ENCODE assay signal across 8 cellular contexts in genomic region chr4:3955361-3956164, GRCh38.
DNase-seq lines count a peak whose midpoint lies in the region; ATAC-seq and TF ChIP-seq lines count a peak whose summit lies in the region.
"Not testable (repeated sequence)": the region's sequence is repeated elsewhere in the genome, so short reads cannot be mapped to it uniquely, and the experiment has no call there.

No MANE protein-coding gene starts in this region.

- peaks cover 11% of the 10 kb centered on the region for H3K4me1 Mint-ChIP-seq in activated naive CD8-positive, alpha-beta T cell (ENCODE audit: low read depth)

- not testable (repeated sequence) for TF ChIP-seq CTCF in GM06990 (IDR thresholded peaks at IDR 0.05; ENCODE audit: insufficient read depth, low read length, poor library complexity, severe bottlenecking); SK-N-SH (IDR thresholded peaks at IDR 0.05); osteoblast (IDR thresholded peaks at IDR 0.05; ENCODE audit: extremely low read depth, low read depth, low read length); thoracic aorta (IDR thresholded peaks at IDR 0.05)

- H3K36me3 ChIP-seq in GM06990 (ENCODE audit: control insufficient read depth, insufficient read depth, low read length); SK-N-SH (replicated peaks in 1 of 2; ENCODE audit: control insufficient read depth in 1 of 2, insufficient read depth in 2 of 2, low read length in 1 of 2); osteoblast (ENCODE audit: insufficient read depth, low read length); thoracic aorta: not testable (repeated sequence)

- DNase-seq in GM06990 (ENCODE audit: extremely low read depth, insufficient read length) (peak; percentile 95), NCI-H1048 (lab: John Stamatoyannopoulos, UW) (peak; percentile 94), SK-N-SH (peak; percentile 90), glomerular visceral epithelial cell (ENCODE audit: extremely low spot score) (peak; percentile 99), osteoblast (ENCODE audit: insufficient read length, low spot score, missing footprints) (peak; percentile 93), thoracic aorta (ENCODE audit: low spot score) (peak; percentile 99)

- H3K4me3 ChIP-seq in GM06990 (replicated peaks; ENCODE audit: low read depth, low read length) (peak overlapping the region; percentile 63), SK-N-SH (ENCODE audit: low read depth in 2 of 2, low read length in 1 of 2) (peak overlapping the region; percentile 70 to 79), osteoblast (ENCODE audit: insufficient read depth, low read length) (peak overlapping the region; percentile 80), thoracic aorta (peak overlapping the region; percentile 73)

- H3K79me2 ChIP-seq in SK-N-SH (ENCODE audit: insufficient read depth); osteoblast (ENCODE audit: insufficient read depth, low read length): not testable (repeated sequence)

- CTCF ChIA-PET in SK-N-SH (lab: Yijun Ruan, JAX) = not testable (repeated sequence)

- H3K4me2 ChIP-seq in SK-N-SH (peak overlapping the region; percentile 98), osteoblast (ENCODE audit: insufficient read depth, low read length) (peak overlapping the region; percentile 91)

- not testable (repeated sequence) for H3K9me3 Mint-ChIP-seq in activated naive CD8-positive, alpha-beta T cell (ENCODE audit: low read depth)

- not testable (repeated sequence) for H3K27me3 Mint-ChIP-seq in activated naive CD8-positive, alpha-beta T cell

- H3K27me3 ChIP-seq in GM06990 (replicated peaks; ENCODE audit: control insufficient read depth, insufficient read depth, low read length); SK-N-SH (ENCODE audit: insufficient read depth); osteoblast (ENCODE audit: insufficient read depth, low read length); thoracic aorta (replicated peaks; ENCODE audit: insufficient read depth): not testable (repeated sequence)

- not testable (repeated sequence) for H3F3A ChIP-seq in SK-N-SH (replicated peaks; ENCODE audit: insufficient read depth)

- not testable (repeated sequence) for TF ChIP-seq RAD21 in SK-N-SH (IDR thresholded peaks at IDR 0.05; ENCODE audit: low read length)

- TF ChIP-seq EP300 in SK-N-SH (IDR thresholded peaks at IDR 0.05; ENCODE audit: borderline replicate concordance in 1 of 2, low read depth in 1 of 2, low read length in 1 of 2) = not testable (repeated sequence)

- not testable (repeated sequence) for H3K9me3 ChIP-seq in SK-N-SH; osteoblast (ENCODE audit: low read depth, low read length); thoracic aorta

- peak overlapping the region in 1 of 2 experiments; percentile 86; a peak in 2 of 4 replicates for H3K27ac ChIP-seq in SK-N-SH (ENCODE audit: low read depth in 2 of 2, low read length in 1 of 2)
- peak overlapping the region; percentile 95 for H3K27ac ChIP-seq in osteoblast (ENCODE audit: low read depth, low read length)
- H3K27ac ChIP-seq in thoracic aorta = peak overlapping the region; percentile 60 to 72

- not testable (repeated sequence) for H3K9me2 ChIP-seq in SK-N-SH

- POLR2A ChIA-PET in SK-N-SH (lab: Yijun Ruan, JAX) = not testable (repeated sequence)

- not testable (repeated sequence) for H2AFZ ChIP-seq in SK-N-SH (ENCODE audit: low read depth)
- peak overlapping the region; percentile 62 for H2AFZ ChIP-seq in osteoblast (ENCODE audit: low read length)

- peak overlapping the region; percentile 92 for H3K9ac ChIP-seq in SK-N-SH

- H3K27ac Mint-ChIP-seq in activated naive CD8-positive, alpha-beta T cell = peak overlapping the region; percentile 88

- ATAC-seq in HG02588 (IDR thresholded peaks at IDR 0.05; ENCODE audit: unreplicated experiment) = peak; percentile 99
- peak; percentile 99 for ATAC-seq in thoracic aorta (ENCODE audit: insufficient number of reproducible peaks, low FRiP score, low read depth)

- H4K20me1 ChIP-seq in SK-N-SH (ENCODE audit: insufficient read depth); osteoblast (ENCODE audit: insufficient read depth, low read length): not testable (repeated sequence)

- H3K4me3 Mint-ChIP-seq in activated naive CD8-positive, alpha-beta T cell = peak overlapping the region; percentile 97

- 1% methylated on average over 40 of the region's 56 CpGs for WGBS in SK-N-SH (ENCODE audit: low lambda C conversion rate)

- H3K4me1 ChIP-seq in SK-N-SH (ENCODE audit: control insufficient read depth in 1 of 2, insufficient read depth in 2 of 2, low read depth in 1 of 2, low read length in 1 of 2); thoracic aorta (ENCODE audit: control insufficient read depth in 1 of 2, low read depth in 2 of 2): not testable (repeated sequence)
- peaks cover 16% of the 10 kb centered on the region for H3K4me1 ChIP-seq in osteoblast (ENCODE audit: insufficient read depth, low read length)

- not testable (repeated sequence) for H3K36me3 Mint-ChIP-seq in activated naive CD8-positive, alpha-beta T cell

TF ChIP-seq in SK-N-SH, 30 proteins besides CTCF, POLR2A, EP300 and RAD21:
- TF ChIP-seq ELF1 (IDR thresholded peaks at IDR 0.05) = peak; percentile 43; the same call in 1 of the 2 replicates
- peak; percentile 53 for TF ChIP-seq GABPA (IDR thresholded peaks at IDR 0.05; ENCODE audit: low read depth)
- TF ChIP-seq NRF1 (IDR thresholded peaks at IDR 0.05; ENCODE audit: low read depth, low read length) = peak; percentile 56
- TF ChIP-seq YY1 (IDR thresholded peaks at IDR 0.05; ENCODE audit: low read depth) = peak; percentile 85
- TF ChIP-seq TAF1 (IDR thresholded peaks at IDR 0.05; ENCODE audit: borderline replicate concordance, low read depth, low read length) = peak; percentile 58; the same call in 1 of the 2 replicates
- peak; percentile 48; the same call in 1 of the 2 replicates for TF ChIP-seq USF1 (IDR thresholded peaks at IDR 0.05; ENCODE audit: borderline replicate concordance, low read depth)
- peak; percentile 65; the same call in 1 of the 2 replicates for TF ChIP-seq MAX (IDR thresholded peaks at IDR 0.05; ENCODE audit: low read depth)
